ENCODE assay signal across 22 cellular contexts in genomic region chr6:53109612-53110011, GRCh38. TPM values are rescaled to one million over a fixed set of nuclear protein-coding genes. Genes with fewer than 3 reads are reported as not detected.
DNase-seq lines count a peak whose midpoint lies in the region; ATAC-seq and TF ChIP-seq lines count a peak whose summit lies in the region.
"Had no signal": no experiment of that assay in that cellular context is flagged by ENCODE, and none has a peak within 500 bp of the region (broad histone marks: within the 10 kb centered on the region; RNA-seq: fewer than 3 reads in every experiment).

No MANE protein-coding gene starts in this region.

- H3K79me2 ChIP-seq in KMS-11 (ENCODE audit: insufficient read depth, low read depth): no peaks in the 10 kb centered on the region

- ATAC-seq in GM18870 (IDR thresholded peaks at IDR 0.05; ENCODE audit: unreplicated experiment) (peak; percentile 78), GM21381 (IDR thresholded peaks at IDR 0.05; ENCODE audit: unreplicated experiment) (peak; percentile 85), HG02981 (IDR thresholded peaks at IDR 0.05; ENCODE audit: unreplicated experiment) (peak; percentile 68)
- ATAC-seq: left ventricle myocardium superior had no signal

- no peaks in the 10 kb centered on the region for H3K36me3 ChIP-seq in KMS-11 (ENCODE audit: insufficient read depth)
- H3K36me3 ChIP-seq: cardiac muscle cell, thoracic aorta had no signal

- H4K20me1 ChIP-seq in KMS-11 (ENCODE audit: insufficient read depth): no peaks in the 10 kb centered on the region

- no peak overlapping the region for H3K4me3 ChIP-seq in KMS-11 (IDR thresholded peaks at IDR 0.05; ENCODE audit: insufficient read depth, low read depth, low read length)
- H3K4me3 ChIP-seq: cardiac muscle cell, thoracic aorta had no signal

- H3K27ac ChIP-seq in KMS-11: peak overlapping the region; percentile 68
- H3K27ac ChIP-seq: cardiac muscle cell, thoracic aorta had no signal

- peaks cover 59% of the 10 kb centered on the region for H3K4me1 ChIP-seq in KMS-11 (ENCODE audit: low read depth, poor library complexity, severe bottlenecking)

- H3K27ac Mint-ChIP-seq in progenitor cell of endocrine pancreas (no peak overlapping the region), immature natural killer cell (no peak overlapping the region)
- H3K27ac Mint-ChIP-seq: activated B cell treated with CpG ODN at 0.5 μM for 24 hours; activated naive CD8-positive, alpha-beta T cell had no signal

- no peak overlapping the region for H3K9ac ChIP-seq in KMS-11

- H3K4me3 Mint-ChIP-seq in progenitor cell of endocrine pancreas (ENCODE audit: low read depth) (no peak overlapping the region), immature natural killer cell (no peak overlapping the region)
- H3K4me3 Mint-ChIP-seq: activated B cell treated with CpG ODN at 0.5 μM for 24 hours; activated naive CD8-positive, alpha-beta T cell had no signal

- H3K9me3 Mint-ChIP-seq in progenitor cell of endocrine pancreas (ENCODE audit: low read depth): no peaks in the 10 kb centered on the region
- H3K9me3 Mint-ChIP-seq in immature natural killer cell: no peaks in the 10 kb centered on the region
- H3K9me3 Mint-ChIP-seq: activated B cell treated with CpG ODN at 0.5 μM for 24 hours had no signal

- H2AFZ ChIP-seq in KMS-11 (ENCODE audit: low read depth): peak overlapping the region; percentile 27; the same call in 1 of the 2 replicates

- no peaks in the 10 kb centered on the region for H3K27me3 ChIP-seq in KMS-11 (ENCODE audit: insufficient read depth, low read depth)
- H3K27me3 ChIP-seq: cardiac muscle cell had no signal

- H3K4me1 Mint-ChIP-seq in progenitor cell of endocrine pancreas (ENCODE audit: low read depth): peaks cover 25% of the 10 kb centered on the region
- no peaks in the 10 kb centered on the region for H3K4me1 Mint-ChIP-seq in immature natural killer cell
- H3K4me1 Mint-ChIP-seq: activated B cell treated with CpG ODN at 0.5 μM for 24 hours had no signal

- in situ Hi-C loops in GM13977 (cut with MboI; ENCODE audit: low pct_unique_long_range_greater_than_20kb, low sequenced_read_pairs, unreplicated experiment): no loop called here

- H3K27me3 Mint-ChIP-seq in progenitor cell of endocrine pancreas (no peaks in the 10 kb centered on the region), immature natural killer cell (ENCODE audit: low read depth in 3 of 3) (peaks cover 0 to 1% (median 0%) of the 10 kb centered on the region in 3 donors)
- H3K27me3 Mint-ChIP-seq: activated B cell treated with CpG ODN at 0.5 μM for 24 hours; activated naive CD8-positive, alpha-beta T cell had no signal

- H3K36me3 Mint-ChIP-seq in progenitor cell of endocrine pancreas (ENCODE audit: insufficient read depth) (no peaks in the 10 kb centered on the region), immature natural killer cell (peaks cover 0 to 8% (median 0%) of the 10 kb centered on the region in 3 donors)
- H3K36me3 Mint-ChIP-seq: activated naive CD8-positive, alpha-beta T cell had no signal

- no peak for TF ChIP-seq CTCF in KMS-11 (conservative IDR thresholded peaks at IDR 0.05; ENCODE audit: low read depth, low read length)
- no peak for TF ChIP-seq CTCF in progenitor cell of endocrine pancreas (IDR thresholded peaks at IDR 0.05; ENCODE audit: unreplicated experiment)
- no peak for TF ChIP-seq CTCF in GM13977 (IDR thresholded peaks at IDR 0.05; ENCODE audit: extremely low read depth, insufficient read depth, missing control alignments)

- DNase-seq in progenitor cell of endocrine pancreas (ENCODE audit: low spot score, unreplicated experiment) (no peak), GM13977 (ENCODE audit: low spot score) (no peak), GM03348 (ENCODE audit: low spot score) (no peak), immature natural killer cell (no peak)
- DNase-seq: activated B cell treated with CpG ODN at 0.5 μM for 24 hours; activated T-cell treated with anti-CD3 and anti-CD28 coated beads for 4 hours; Calu3; effector memory CD4-positive, alpha-beta T cell; left ventricle myocardium superior; NCI-H2029 treated with DMSO at 0.1 percent for 48 hours; NCI-H82; RPMI8226; stimulated activated CD4-positive, alpha-beta T cell treated with anti-CD3 and anti-CD28 coated beads, Interleukin-15, amount 100 ng/mL, for 24 hours had no signal

- H3K4me2 ChIP-seq in KMS-11: peak overlapping the region; percentile 66

RNA-seq across cellular contexts. Expression of gene GCM1, which starts 39.0 kb away (rescaled TPM):
- total RNA-seq in progenitor cell of endocrine pancreas: not detected in 2 replicates
- not detected for polyA plus RNA-seq in immature natural killer cell
- total RNA-seq: cardiac muscle cell, HT-29, left ventricle myocardium superior, M059J, thoracic aorta had no signal
- polyA plus RNA-seq: cardiac muscle cell had no signal

RNA-seq across cellular contexts. Expression of gene FBXO9, which starts 44.4 kb away (rescaled TPM):
- 84.7 and 85.7 TPM in 2 replicates for total RNA-seq in progenitor cell of endocrine pancreas
- polyA plus RNA-seq in immature natural killer cell: 10 to 100 TPM; 43.0 to 86.0 (median 59.6) TPM

RNA-seq across cellular contexts. Expression of gene CILK1, which starts 48.0 kb away (rescaled TPM):
- 14.8 and 15.1 TPM in 2 replicates for total RNA-seq in progenitor cell of endocrine pancreas
- polyA plus RNA-seq in immature natural killer cell: 1 to 10 TPM; 3.2 to 8.4 (median 4.3) TPM
